ENCODE assay signal across 8 cellular contexts in the genomic region with DNA sequence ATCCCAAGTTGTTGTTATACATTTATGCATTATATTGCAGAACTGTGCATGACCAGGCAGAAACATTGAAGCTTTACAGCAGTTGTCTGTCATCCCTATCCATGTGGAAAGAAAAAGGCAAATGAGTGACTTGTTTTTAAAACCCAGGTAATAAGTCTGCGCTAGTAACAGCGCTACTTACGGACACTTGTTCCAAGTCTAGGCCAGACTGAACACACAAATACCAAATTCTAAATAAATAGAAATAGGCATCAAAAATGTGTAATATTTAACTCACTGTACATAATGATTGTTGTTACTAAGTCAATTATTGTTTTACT. TPM values are rescaled to one million over a fixed set of nuclear protein-coding genes. Genes with fewer than 3 reads are reported as not detected.
DNase-seq lines count a peak whose midpoint lies in the region; ATAC-seq and TF ChIP-seq lines count a peak whose summit lies in the region.

No MANE protein-coding gene starts in this region.

- H3K9me3 ChIP-seq in OCI-LY1 (ENCODE audit: low read length) (no peaks in the 10 kb centered on the region), ovary (no peaks in the 10 kb centered on the region)

- H3K9me3 Mint-ChIP-seq in Calu3 (ENCODE audit: low read depth, unreplicated experiment): no peaks in the 10 kb centered on the region
- H3K9me3 Mint-ChIP-seq in endothelial cell (ENCODE audit: unreplicated experiment): no peaks in the 10 kb centered on the region

- no peak for TF ChIP-seq POLR2A in ovary (IDR thresholded peaks at IDR 0.05)

- TF ChIP-seq CTCF in Calu3 (IDR thresholded peaks at IDR 0.05; ENCODE audit: unreplicated experiment) (no peak), OCI-LY1 (IDR thresholded peaks at IDR 0.05; ENCODE audit: low read length) (no peak), endothelial cell (IDR thresholded peaks at IDR 0.05; ENCODE audit: unreplicated experiment) (no peak), ovary (IDR thresholded peaks at IDR 0.05) (no peak)

- H3K36me3 ChIP-seq in OCI-LY1 (ENCODE audit: insufficient read depth, low read length) (no peaks in the 10 kb centered on the region), ovary (no peaks in the 10 kb centered on the region)

- H4K20me1 ChIP-seq in OCI-LY1 (ENCODE audit: insufficient read depth, low read length): no peaks in the 10 kb centered on the region

- CTCF ChIA-PET in Calu3 (lab: Charles Lee): interaction anchor here (1.0 to 2.5 kb wide), 2 partner anchors 105 to 142 kb away, joined by 3 to 7 read pairs; no protein-coding TSS in a partner anchor

- H3F3A ChIP-seq in OCI-LY1 (ENCODE audit: insufficient read depth, low read length): no peaks in the 10 kb centered on the region

- peak overlapping the region; percentile 96 for H3K4me2 ChIP-seq in OCI-LY1 (ENCODE audit: low read length)

- no peaks in the 10 kb centered on the region for H3K4me1 Mint-ChIP-seq in Calu3 (ENCODE audit: low read depth, unreplicated experiment)
- peaks cover 7% of the 10 kb centered on the region for H3K4me1 Mint-ChIP-seq in endothelial cell (ENCODE audit: unreplicated experiment)

- DNase-seq in Calu3 (no peak), endothelial cell (ENCODE audit: low spot score) (no peak), ovary (no peak), NCI-H1105 (lab: John Stamatoyannopoulos, UW) (no peak), germinal center (ENCODE audit: low spot score) (no peak)

- ATAC-seq in HG03469 (IDR thresholded peaks at IDR 0.05; ENCODE audit: unreplicated experiment) (no peak), GM21360 (IDR thresholded peaks at IDR 0.05; ENCODE audit: unreplicated experiment) (no peak)

- H3K27ac Mint-ChIP-seq in Calu3 (ENCODE audit: unreplicated experiment) (peak overlapping the region; percentile 73), endothelial cell (ENCODE audit: unreplicated experiment) (peak overlapping the region; percentile 95)

- peak overlapping the region; percentile 75 for H3K4me3 ChIP-seq in OCI-LY1 (ENCODE audit: low read depth, low read length, poor library complexity, severe bottlenecking)
- peak overlapping the region; percentile 50 for H3K4me3 ChIP-seq in ovary

- intact Hi-C loops in Calu3 (cut with micrococcal nuclease; ENCODE audit: unreplicated experiment) (loop anchor here (2.0 to 10.0 kb wide), 3 partner anchors 57 to 170 kb away; no protein-coding TSS in a partner anchor), ovary (cut with DNase I) (loop anchor here (2.0 to 10.0 kb wide), 13 partner anchors 83 to 500 kb away; no protein-coding TSS in a partner anchor)

- H3K27me3 ChIP-seq in OCI-LY1 (ENCODE audit: insufficient read depth, low read length) (no peaks in the 10 kb centered on the region), ovary (no peaks in the 10 kb centered on the region)

- WGBS in ovary, 3 donors: 76 to 87% (median 82%) methylated on average over 3 of the region's 3 CpGs

- BruUV-seq in Calu3 (replicated peaks; lab: Mats Ljungman, UMichigan): no TSS peak

- H3K9me2 ChIP-seq in OCI-LY1 (ENCODE audit: low read depth, low read length): no peaks in the 10 kb centered on the region

- H2AFZ ChIP-seq in OCI-LY1 (ENCODE audit: low read length): no peak overlapping the region

- TF ChIP-seq EP300 in ovary (IDR thresholded peaks at IDR 0.05): no peak

- H3K27ac ChIP-seq in OCI-LY1 (ENCODE audit: low read depth, low read length, poor library complexity, severe bottlenecking) (peak overlapping the region; percentile 84), ovary (peak overlapping the region in 1 of 2 donors; percentile 99)

- no peaks in the 10 kb centered on the region for H3K79me2 ChIP-seq in OCI-LY1 (ENCODE audit: insufficient read depth, low read length)

- H3K4me1 ChIP-seq in OCI-LY1 (ENCODE audit: insufficient read depth, low read length, severe bottlenecking) (peaks cover 65% of the 10 kb centered on the region), ovary (ENCODE audit: insufficient read depth) (peaks cover 8% of the 10 kb centered on the region)

- H3K9ac ChIP-seq in OCI-LY1 (ENCODE audit: low read length): peak overlapping the region; percentile 71

- peaks cover 47% of the 10 kb centered on the region for H3K36me3 Mint-ChIP-seq in Calu3 (ENCODE audit: insufficient read depth, unreplicated experiment)
- H3K36me3 Mint-ChIP-seq in endothelial cell (ENCODE audit: low read depth, unreplicated experiment): peaks cover 4% of the 10 kb centered on the region

- H3K27me3 Mint-ChIP-seq in Calu3 (ENCODE audit: unreplicated experiment) (no peaks in the 10 kb centered on the region), endothelial cell (ENCODE audit: unreplicated experiment) (peaks cover 14% of the 10 kb centered on the region)

- H3K4me3 Mint-ChIP-seq in Calu3 (ENCODE audit: low read depth, unreplicated experiment) (peak overlapping the region; percentile 90), endothelial cell (ENCODE audit: unreplicated experiment) (peak overlapping the region; percentile 100)

RNA-seq across cellular contexts. Expression of a gene that starts 0.5 kb away (rescaled TPM):
- total RNA-seq in Calu3 (2022) (3.8 and 4.0 TPM in 2 replicates), endothelial cell (ENCODE audit: unreplicated experiment) (31.0 TPM), ovary (10 to 100 TPM; 14.2 to 23.8 (median 17.0) TPM)
- 10 to 100 TPM; 11.1 to 11.5 TPM for polyA plus RNA-seq in ovary
